In the genomic region with DNA sequence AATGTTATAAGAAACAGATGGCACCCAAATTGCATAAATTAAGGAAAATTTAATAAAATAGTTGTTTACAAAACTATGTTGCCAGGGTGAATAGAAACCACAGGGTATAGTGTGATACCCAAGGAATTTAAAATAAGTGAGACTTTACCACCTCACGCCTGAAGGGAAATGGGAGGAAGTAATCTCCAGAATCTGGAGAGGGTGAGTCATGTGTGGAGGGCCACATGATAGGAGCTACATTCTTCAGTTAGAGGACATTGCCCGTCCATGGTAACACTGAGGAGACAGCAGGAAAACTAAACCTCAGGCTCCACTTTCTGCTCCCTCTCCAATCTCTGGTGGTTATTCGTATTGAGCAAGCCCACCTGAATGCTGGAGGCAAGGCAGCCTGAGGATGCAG, we compare ENCODE assay signal across 28 cellular contexts.
DNase-seq lines count a peak whose midpoint lies in the region; ATAC-seq, FAIRE-seq and TF ChIP-seq lines count a peak whose summit lies in the region.
"Had no signal": no experiment of that assay in that cellular context is flagged by ENCODE, and none has a peak within 500 bp of the region (broad histone marks: within the 10 kb centered on the region; RNA-seq: fewer than 3 reads in every experiment).

No MANE protein-coding gene starts in this region.

- no peaks in the 10 kb centered on the region for H3F3A ChIP-seq in GM23338 (replicated peaks; ENCODE audit: low read depth)

- H3K4me1 Mint-ChIP-seq in GM23338, result no peaks in the 10 kb centered on the region
- H3K4me1 Mint-ChIP-seq: central memory CD8-positive, alpha-beta T cell; IgD-negative memory B cell; nephron progenitor cell had no signal

- peak overlapping the region; percentile 28; the same call in 1 of the 2 replicates for H2AFZ ChIP-seq in GM23338

- no peak for ATAC-seq in GM23338
- ATAC-seq in GM21825 (IDR thresholded peaks at IDR 0.05; ENCODE audit: unreplicated experiment), result no peak
- no peak for ATAC-seq in omental fat pad (ENCODE audit: low FRiP score)
- ATAC-seq in GM21723 (IDR thresholded peaks at IDR 0.05; ENCODE audit: unreplicated experiment), result no peak
- ATAC-seq: HCT116, left cardiac atrium, Right ventricle myocardium inferior had no signal

- no peaks in the 10 kb centered on the region for H3K27me3 Mint-ChIP-seq in GM23338 (ENCODE audit: insufficient read depth, low read depth, poor library complexity)
- H3K27me3 Mint-ChIP-seq: activated CD4-positive, alpha-beta memory T cell treated with anti-CD3 and anti-CD28 coated beads for 36 hours; central memory CD8-positive, alpha-beta T cell; dendritic cell treated with granulocyte-macrophage colony-stimulating factor and Interleukin-4, amounts not matched to agents 40 ng/mL and 50 ng/mL, for 4 days; IgD-negative memory B cell; stimulated activated naive CD8-positive, alpha-beta T cell treated with anti-CD3 and anti-CD28 coated beads, Interleukin-15, Interleukin-2, amounts not matched to agents 100 ng/mL and 50 ng/mL, for 24 hours had no signal

- H3K9me2 ChIP-seq in GM23338 (ENCODE audit: insufficient read depth), result no peaks in the 10 kb centered on the region

- no peak overlapping the region for H3K4me2 ChIP-seq in GM23338

- H3K9me3 Mint-ChIP-seq in GM23338, result peaks cover 1% of the 10 kb centered on the region; the same call in 2 of the 3 replicates
- H3K9me3 Mint-ChIP-seq: activated CD4-positive, alpha-beta memory T cell treated with anti-CD3 and anti-CD28 coated beads for 36 hours; central memory CD8-positive, alpha-beta T cell; dendritic cell treated with granulocyte-macrophage colony-stimulating factor and Interleukin-4, amounts not matched to agents 40 ng/mL and 50 ng/mL, for 4 days; nephron progenitor cell had no signal

- no peaks in the 10 kb centered on the region for H3K79me2 ChIP-seq in GM23338 (replicated peaks; ENCODE audit: insufficient read depth)

- H3K4me3 ChIP-seq in GM23338 (no peak overlapping the region), retinal pigment epithelial cell (ENCODE audit: low read length) (no peak overlapping the region)
- H3K4me3 ChIP-seq: esophagus muscularis mucosa, ovary, skin epidermis, testis had no signal

- DNase-seq in GM23338 (ENCODE audit: low spot score) (no peak), RCC 7860 (ENCODE audit: low spot score) (peak; percentile 11), glomerular visceral epithelial cell (ENCODE audit: extremely low spot score) (peak; percentile 65), retinal pigment epithelial cell (ENCODE audit: low read depth) (peak; percentile 29), omental fat pad (ENCODE audit: low spot score) (no peak)
- DNase-seq: activated CD4-positive, alpha-beta memory T cell treated with anti-CD3 and anti-CD28 coated beads for 36 hours; activated CD4-positive, alpha-beta T cell treated with anti-CD3 and anti-CD28 coated beads for 1 hour; activated CD8-positive, alpha-beta memory T cell treated with anti-CD3 and anti-CD28 coated beads, Interleukin-2, amount 50 U/mL, for 4 hours; activated naive CD4-positive, alpha-beta T cell treated with Interleukin-2 at 50 U/mL for 16 hours; foreskin fibroblast; left cardiac atrium; NCI-H1092; NCI-H187 treated with DMSO at 0.1 percent for 48 hours; NCI-H524; nephron progenitor cell; ovary; testis had no signal

- H3K4me3 Mint-ChIP-seq in GM23338, result no peak overlapping the region
- H3K4me3 Mint-ChIP-seq: activated CD4-positive, alpha-beta memory T cell treated with anti-CD3 and anti-CD28 coated beads for 36 hours; central memory CD8-positive, alpha-beta T cell; dendritic cell treated with granulocyte-macrophage colony-stimulating factor and Interleukin-4, amounts not matched to agents 40 ng/mL and 50 ng/mL, for 4 days; IgD-negative memory B cell; nephron progenitor cell; stimulated activated naive CD8-positive, alpha-beta T cell treated with anti-CD3 and anti-CD28 coated beads, Interleukin-15, Interleukin-2, amounts not matched to agents 100 ng/mL and 50 ng/mL, for 24 hours had no signal

- no peak overlapping the region for H3K27ac Mint-ChIP-seq in GM23338
- H3K27ac Mint-ChIP-seq: activated CD4-positive, alpha-beta memory T cell treated with anti-CD3 and anti-CD28 coated beads for 36 hours; dendritic cell treated with granulocyte-macrophage colony-stimulating factor and Interleukin-4, amounts not matched to agents 40 ng/mL and 50 ng/mL, for 4 days; IgD-negative memory B cell; nephron progenitor cell; stimulated activated naive CD8-positive, alpha-beta T cell treated with anti-CD3 and anti-CD28 coated beads, Interleukin-15, Interleukin-2, amounts not matched to agents 100 ng/mL and 50 ng/mL, for 24 hours had no signal

- FAIRE-seq in RCC 7860 (lab: Jason Lieb, UNC), result no peak
- FAIRE-seq: GM12892 had no signal

- H3K36me3 Mint-ChIP-seq in GM23338 (ENCODE audit: low read depth), result no peaks in the 10 kb centered on the region
- H3K36me3 Mint-ChIP-seq: activated CD4-positive, alpha-beta memory T cell treated with anti-CD3 and anti-CD28 coated beads for 36 hours had no signal

- no peak overlapping the region for H3K27ac ChIP-seq in GM23338 (ENCODE audit: low read depth)
- H3K27ac ChIP-seq: esophagus muscularis mucosa, ovary, skin epidermis, testis had no signal

- no peaks in the 10 kb centered on the region for H3K4me1 ChIP-seq in GM23338 (ENCODE audit: insufficient read depth)
- H3K4me1 ChIP-seq: esophagus muscularis mucosa, testis had no signal

- no peak for TF ChIP-seq CTCF in GM23338 (conservative IDR thresholded peaks at IDR 0.05; ENCODE audit: low read depth in 2 of 2)
- no peak for TF ChIP-seq CTCF in retinal pigment epithelial cell (conservative IDR thresholded peaks at IDR 0.05; ENCODE audit: low read depth, low read length)
- no peak for TF ChIP-seq CTCF in omental fat pad (IDR thresholded peaks at IDR 0.05)

- H3K27me3 ChIP-seq in GM23338 (ENCODE audit: insufficient read depth), result no peaks in the 10 kb centered on the region
- H3K27me3 ChIP-seq: esophagus muscularis mucosa, ovary, testis had no signal

- no peaks in the 10 kb centered on the region for H3K36me3 ChIP-seq in GM23338 (ENCODE audit: insufficient read depth)
- H3K36me3 ChIP-seq: esophagus muscularis mucosa, ovary had no signal

- no peaks in the 10 kb centered on the region for H4K20me1 ChIP-seq in GM23338 (replicated peaks; ENCODE audit: insufficient read depth)

TF ChIP-seq in GM23338, 12 proteins besides CTCF, POLR2A, EP300 and RAD21 (continues in another document):
- TF ChIP-seq, protein P1, sequence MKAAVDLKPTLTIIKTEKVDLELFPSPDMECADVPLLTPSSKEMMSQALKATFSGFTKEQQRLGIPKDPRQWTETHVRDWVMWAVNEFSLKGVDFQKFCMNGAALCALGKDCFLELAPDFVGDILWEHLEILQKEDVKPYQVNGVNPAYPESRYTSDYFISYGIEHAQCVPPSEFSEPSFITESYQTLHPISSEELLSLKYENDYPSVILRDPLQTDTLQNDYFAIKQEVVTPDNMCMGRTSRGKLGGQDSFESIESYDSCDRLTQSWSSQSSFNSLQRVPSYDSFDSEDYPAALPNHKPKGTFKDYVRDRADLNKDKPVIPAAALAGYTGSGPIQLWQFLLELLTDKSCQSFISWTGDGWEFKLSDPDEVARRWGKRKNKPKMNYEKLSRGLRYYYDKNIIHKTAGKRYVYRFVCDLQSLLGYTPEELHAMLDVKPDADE (IDR thresholded peaks at IDR 0.05), result no peak
- TF ChIP-seq JUNB (IDR thresholded peaks at IDR 0.05; ENCODE audit: unreplicated experiment), result no peak

Comparison
In these comparisons a context has a peak if more than half of its experiments do, and no peak if none do; other contexts are left out.
1. DNase-seq: peak in RCC 7860 (single experiment), glomerular visceral epithelial cell (single experiment) and retinal pigment epithelial cell (single experiment); none in GM23338 (single experiment) and omental fat pad (single experiment).